Comparison of ENCODE assay signal across 1 cellular context in genomic region chr19:49441210-49441959, GRCh38.
TF ChIP-seq lines count a peak whose summit lies in the region.

Gene SLC17A7 (minus strand): TSS chr19:49441527. CDS start chr19:49441379, 148 bp downstream.

TF ChIP-seq in HEK293, 187 proteins besides CTCF, POLR2A, EP300 and RAD21 (continued from another document):
- TF ChIP-seq PRDM10 (tag by site-specific recombination; IDR thresholded peaks at IDR 0.05), result peak; percentile 55
- TF ChIP-seq ZNF777 (tag by site-specific recombination; IDR thresholded peaks at IDR 0.05; ENCODE audit: borderline replicate concordance), result peak; percentile 59; the same call in 1 of the 2 replicates
- TF ChIP-seq TRIM28 (IDR thresholded peaks at IDR 0.05; ENCODE audit: borderline replicate concordance, low read length), result no peak
- TF ChIP-seq ZBTB10 (tag by site-specific recombination; IDR thresholded peaks at IDR 0.05), result peak; percentile 61; the same call in 1 of the 2 replicates
- peak; percentile 13; the same call in 1 of the 2 replicates for TF ChIP-seq ZIC2 (tag by site-specific recombination; IDR thresholded peaks at IDR 0.05)
- no peak for TF ChIP-seq ZNF555 (tag by site-specific recombination; conservative IDR thresholded peaks at IDR 0.05)
- peak; percentile 72 for TF ChIP-seq ZFHX2 (tag by site-specific recombination; conservative IDR thresholded peaks at IDR 0.05)
- peak; percentile 68 for TF ChIP-seq SP2 (tag by site-specific recombination; IDR thresholded peaks at IDR 0.05)
- TF ChIP-seq ZXDB (tag by site-specific recombination; IDR thresholded peaks at IDR 0.05), result peak; percentile 23; the same call in 1 of the 2 replicates
- TF ChIP-seq KLF1 (tag by site-specific recombination; IDR thresholded peaks at IDR 0.05), result peak; percentile 64
- TF ChIP-seq SP7 (tag by site-specific recombination; IDR thresholded peaks at IDR 0.05), result 0 out of 2 replicates have a peak, but pooled peaks have one; percentile 16
- TF ChIP-seq ZNF157 (tag by site-specific recombination; IDR thresholded peaks at IDR 0.05), result 0 out of 2 replicates have a peak, but pooled peaks have one; percentile 44
- TF ChIP-seq ZNF843 (tag by site-specific recombination; IDR thresholded peaks at IDR 0.05), result peak; percentile 27; the same call in 1 of the 2 replicates
- peak; percentile 79 for TF ChIP-seq SP3 (tag by site-specific recombination; IDR thresholded peaks at IDR 0.05)
- 0 out of 2 replicates have a peak, but pooled peaks have one; percentile 1 for TF ChIP-seq GLIS1 (tag by site-specific recombination; IDR thresholded peaks at IDR 0.05)
- no peak for TF ChIP-seq ZNF292 (tag by site-specific recombination; IDR thresholded peaks at IDR 0.05; ENCODE audit: borderline replicate concordance, low read depth)
- peak; percentile 75 for TF ChIP-seq ZNF335 (tag by site-specific recombination; conservative IDR thresholded peaks at IDR 0.05)
- peak; percentile 68; the same call in 1 of the 2 replicates for TF ChIP-seq KLF8 (tag by site-specific recombination; IDR thresholded peaks at IDR 0.05)
- peak; percentile 44; the same call in 1 of the 2 replicates for TF ChIP-seq KLF7 (tag by site-specific recombination; IDR thresholded peaks at IDR 0.05; ENCODE audit: borderline replicate concordance)
- TF ChIP-seq EGR2 (tag by site-specific recombination; IDR thresholded peaks at IDR 0.05; ENCODE audit: low read depth), result peak; percentile 61
- 0 out of 2 replicates have a peak, but pooled peaks have one; percentile 44 for TF ChIP-seq GLIS2 (tag by site-specific recombination; IDR thresholded peaks at IDR 0.05)
